Comparison of ENCODE assay signal across 11 cellular contexts in the genomic region with DNA sequence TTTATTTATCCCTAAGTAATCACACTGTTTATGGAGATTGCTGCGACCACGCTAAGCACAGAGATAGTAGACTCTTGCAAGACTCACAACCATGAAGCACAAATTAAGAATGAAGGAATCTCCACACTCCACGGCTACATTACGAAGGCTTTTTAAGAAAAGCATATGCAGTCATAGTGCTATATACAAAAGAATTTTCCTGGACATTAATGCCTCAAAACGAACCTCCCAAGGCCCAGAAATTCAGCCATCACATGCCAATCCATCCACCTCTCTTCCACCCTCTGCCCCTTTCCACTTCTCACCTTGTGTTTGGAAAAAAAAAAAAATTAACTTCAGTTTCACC.
A peak's percentile ranks its signal among the peaks of the same experiment; 100 is the strongest.
DNase-seq lines count a peak whose midpoint lies in the region; ATAC-seq and TF ChIP-seq lines count a peak whose summit lies in the region.
"Had no signal": no experiment of that assay in that cellular context is flagged by ENCODE, and none has a peak within 500 bp of the region (broad histone marks: within the 10 kb centered on the region; RNA-seq: fewer than 3 reads in every experiment).

No MANE protein-coding gene starts in this region.

- POLR2A ChIA-PET in AG04449 (lab: Yijun Ruan, JAX) = no interaction called here

- in situ Hi-C loops in ACHN (cut with HindIII; ENCODE audit: low pct_ligation_motif_present, low pct_unique_long_range_greater_than_20kb, low sequenced_read_pairs) = no loop called here

- H3K9me3 ChIP-seq in adipocyte (ENCODE audit: control insufficient read depth, low read length) = no peaks in the 10 kb centered on the region
- no peaks in the 10 kb centered on the region for H3K9me3 ChIP-seq in left ventricle myocardium inferior (replicated peaks)
- no peaks in the 10 kb centered on the region for H3K9me3 ChIP-seq in psoas muscle
- H3K9me3 ChIP-seq: BLaER1 had no signal

- intact Hi-C loops in left ventricle myocardium inferior (cut with micrococcal nuclease) = loop anchor here (10.0 kb wide), 2 partner anchors 56 to 166 kb away; no protein-coding TSS in a partner anchor
- intact Hi-C loops in psoas muscle (cut with DNase I) = loop anchor here (5.0 kb wide), 3 partner anchors 59 to 186 kb away; partner anchors contain the start of gene TCF4 (in 2 of the 2)

- CTCF ChIA-PET in AG04449 (lab: Yijun Ruan, JAX) = interaction anchor here (2.1 to 4.9 kb wide), 2 partner anchors 14 to 17 kb away, joined by 9 to 18 read pairs; no protein-coding TSS in a partner anchor

- peak overlapping the region; percentile 43 for H3K4me3 ChIP-seq in AG04449 (ENCODE audit: low read depth, low read length)
- H3K4me3 ChIP-seq in adipocyte (ENCODE audit: low read length) = peak overlapping the region; percentile 82
- peak overlapping the region; percentile 55 for H3K4me3 ChIP-seq in left ventricle myocardium inferior
- H3K4me3 ChIP-seq in psoas muscle = peak overlapping the region; percentile 64
- H3K4me3 ChIP-seq: BLaER1 had no signal

- TF ChIP-seq CTCF in AG04449 (IDR thresholded peaks at IDR 0.05; ENCODE audit: insufficient read depth, low read length, missing control alignments) = no peak
- no peak for TF ChIP-seq CTCF in left ventricle myocardium inferior (IDR thresholded peaks at IDR 0.05; ENCODE audit: borderline replicate concordance)
- TF ChIP-seq CTCF in psoas muscle (IDR thresholded peaks at IDR 0.05) = no peak

- peak overlapping the region; percentile 81 for H3K27ac ChIP-seq in left ventricle myocardium inferior (replicated peaks)
- peak overlapping the region; percentile 79 for H3K27ac ChIP-seq in psoas muscle
- H3K27ac ChIP-seq: BLaER1 had no signal

- H3K4me1 ChIP-seq in adipocyte (ENCODE audit: control insufficient read depth, insufficient read depth, low read length) (peaks cover 63% of the 10 kb centered on the region), left ventricle myocardium inferior (peaks cover 78% of the 10 kb centered on the region), psoas muscle (peaks cover 55% of the 10 kb centered on the region)
- H3K4me1 ChIP-seq: BLaER1 had no signal

- peak overlapping the region; percentile 84 for H3K9ac ChIP-seq in adipocyte (ENCODE audit: low read length)
- H3K9ac ChIP-seq: BLaER1 had no signal

- no peaks in the 10 kb centered on the region for H3K36me3 ChIP-seq in adipocyte (ENCODE audit: control insufficient read depth, insufficient read depth, low read length, severe bottlenecking)
- H3K36me3 ChIP-seq in left ventricle myocardium inferior = no peaks in the 10 kb centered on the region
- H3K36me3 ChIP-seq in psoas muscle (ENCODE audit: insufficient read depth in 1 of 2, low read depth in 1 of 2) = no peaks in the 10 kb centered on the region

- H3K27me3 ChIP-seq in adipocyte (replicated peaks; ENCODE audit: control insufficient read depth, insufficient read depth, low read length) (no peaks in the 10 kb centered on the region), left ventricle myocardium inferior (ENCODE audit: low read depth) (no peaks in the 10 kb centered on the region), psoas muscle (ENCODE audit: insufficient read depth in 3 of 3, low read length in 2 of 3) (no peaks in the 10 kb centered on the region)
- H3K27me3 ChIP-seq: BLaER1 had no signal

- no peak for ATAC-seq in psoas muscle
- no peak for ATAC-seq in GM19324 (IDR thresholded peaks at IDR 0.05; ENCODE audit: low FRiP score, unreplicated experiment)
- ATAC-seq: activated T-cell treated with anti-CD3 and anti-CD28 coated beads, Interleukin-2, amount 50 U/mL, for 72 hours had no signal

- WGBS in psoas muscle, 3 donors = 16 to 54% (median 27%) methylated on average over 5 of the region's 5 CpGs

- DNase-seq in AG04449 (ENCODE audit: low read depth, low spot score) (no peak), adipocyte (ENCODE audit: low read depth) (no peak), left ventricle myocardium inferior (no peak), psoas muscle (no peak), NCI-H1048 (lab: John Stamatoyannopoulos, UW) (no peak), ACHN (no peak)
- no peak for DNase-seq in stimulated activated CD4-positive, alpha-beta T cell treated with anti-CD3 and anti-CD28 coated beads, Interleukin-1b, Interleukin-23, amount 100 ng/mL, for 48 hours
- DNase-seq: activated T-cell treated with anti-CD3 and anti-CD28 coated beads, Interleukin-2, amount 50 U/mL, for 72 hours; midbrain had no signal
